ENCODE assay signal across 28 cellular contexts in the genomic region with DNA sequence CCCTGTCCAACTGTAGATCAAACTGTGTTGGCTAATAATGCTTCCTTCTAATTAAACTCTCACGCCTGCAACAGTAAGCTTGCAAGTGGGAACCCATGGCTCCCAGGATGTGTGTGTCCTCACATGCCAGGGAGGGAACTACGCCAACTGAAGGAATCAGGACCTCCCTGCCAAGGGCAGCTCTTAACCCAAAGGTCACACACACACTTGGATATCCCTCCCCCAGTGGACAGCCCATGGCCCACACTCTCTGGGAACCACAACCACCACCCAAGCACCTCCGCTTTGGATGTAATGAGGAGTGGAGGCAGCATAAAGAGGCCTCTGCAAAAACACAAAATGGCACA.
DNase-seq lines count a peak whose midpoint lies in the region; ATAC-seq, FAIRE-seq and TF ChIP-seq lines count a peak whose summit lies in the region.
"Had no signal": no experiment of that assay in that cellular context is flagged by ENCODE, and none has a peak within 500 bp of the region (broad histone marks: within the 10 kb centered on the region; RNA-seq: fewer than 3 reads in every experiment).

No MANE protein-coding gene starts in this region.

- no peaks in the 10 kb centered on the region for H3K36me3 Mint-ChIP-seq in T-helper 1 cell treated with Interleukin-12 subunit alpha and Interleukin-12 subunit beta and Interleukin-4 antibody, amounts not matched to agents 30 μg/mL and 1 μg/mL, for 36 hours (ENCODE audit: low read depth)
- no peaks in the 10 kb centered on the region for H3K36me3 Mint-ChIP-seq in CD4-positive, alpha-beta T cell (ENCODE audit: low read depth)
- H3K36me3 Mint-ChIP-seq in naive thymus-derived CD8-positive, alpha-beta T cell: no peaks in the 10 kb centered on the region
- H3K36me3 Mint-ChIP-seq: activated naive CD8-positive, alpha-beta T cell; neural progenitor cell had no signal

- H3K27me3 Mint-ChIP-seq in T-helper 1 cell treated with Interleukin-12 subunit alpha and Interleukin-12 subunit beta and Interleukin-4 antibody, amounts not matched to agents 30 μg/mL and 1 μg/mL, for 36 hours (ENCODE audit: low read depth): no peaks in the 10 kb centered on the region
- no peaks in the 10 kb centered on the region for H3K27me3 Mint-ChIP-seq in CD4-positive, alpha-beta T cell
- H3K27me3 Mint-ChIP-seq in naive thymus-derived CD8-positive, alpha-beta T cell: no peaks in the 10 kb centered on the region
- H3K27me3 Mint-ChIP-seq: activated naive CD8-positive, alpha-beta T cell had no signal

- H3K9me3 ChIP-seq in CD4-positive, alpha-beta T cell (ENCODE audit: control insufficient read depth, low read length): no peaks in the 10 kb centered on the region
- H3K9me3 ChIP-seq: testis had no signal

- H3K27ac Mint-ChIP-seq in T-helper 1 cell treated with Interleukin-12 subunit alpha and Interleukin-12 subunit beta and Interleukin-4 antibody, amounts not matched to agents 30 μg/mL and 1 μg/mL, for 36 hours: peak overlapping the region; percentile 23
- H3K27ac Mint-ChIP-seq in CD4-positive, alpha-beta T cell: peak overlapping the region; percentile 27
- peak overlapping the region in 6 of 10 donors; percentile 27 to 81 (median 59) for H3K27ac Mint-ChIP-seq in naive thymus-derived CD8-positive, alpha-beta T cell
- H3K27ac Mint-ChIP-seq: activated naive CD8-positive, alpha-beta T cell; endodermal cell had no signal

- CTCF ChIA-PET in CD4-positive, alpha-beta T cell (lab: Charles Lee): no interaction called here

- POLR2A ChIA-PET in CD4-positive, alpha-beta T cell (lab: Charles Lee): no interaction called here
- POLR2A ChIA-PET in naive thymus-derived CD8-positive, alpha-beta T cell (lab: Charles Lee): interaction anchor here (0.6 to 1.5 kb wide), 2 partner anchors 62 to 191 kb away, joined by 3 to 4 read pairs; no protein-coding TSS in a partner anchor

- H3K9me3 Mint-ChIP-seq in T-helper 1 cell treated with Interleukin-12 subunit alpha and Interleukin-12 subunit beta and Interleukin-4 antibody, amounts not matched to agents 30 μg/mL and 1 μg/mL, for 36 hours: no peaks in the 10 kb centered on the region
- no peaks in the 10 kb centered on the region for H3K9me3 Mint-ChIP-seq in CD4-positive, alpha-beta T cell
- H3K9me3 Mint-ChIP-seq in naive thymus-derived CD8-positive, alpha-beta T cell: no peaks in the 10 kb centered on the region
- H3K9me3 Mint-ChIP-seq: activated T-helper 2 cell treated with anti-CD3 and anti-CD28 coated beads, Interferon-gamma antibody, Interleukin-2, Interleukin-4, amounts not matched to agents 10 μg/mL and 5 μg/mL and 100 μg/mL, durations not matched to agents 14 hours and 24 hours and 36 hours; endodermal cell; neural progenitor cell; T-helper 2 cell treated with Interferon-gamma antibody and Interleukin-4, amounts not matched to agents 5 μg/mL and 100 μg/mL, for 36 hours had no signal

- ATAC-seq in CD4-positive, alpha-beta T cell (ENCODE audit: poor library complexity): no peak
- ATAC-seq in naive thymus-derived CD8-positive, alpha-beta T cell: no peak

- in situ Hi-C loops in ACHN (cut with HindIII; ENCODE audit: low pct_ligation_motif_present, low pct_unique_long_range_greater_than_20kb, low sequenced_read_pairs): no loop called here

- H3K4me3 Mint-ChIP-seq in T-helper 1 cell treated with Interleukin-12 subunit alpha and Interleukin-12 subunit beta and Interleukin-4 antibody, amounts not matched to agents 30 μg/mL and 1 μg/mL, for 36 hours: no peak overlapping the region
- no peak overlapping the region for H3K4me3 Mint-ChIP-seq in CD4-positive, alpha-beta T cell
- H3K4me3 Mint-ChIP-seq in naive thymus-derived CD8-positive, alpha-beta T cell: no peak overlapping the region
- H3K4me3 Mint-ChIP-seq: activated naive CD8-positive, alpha-beta T cell; endodermal cell; neural progenitor cell; T-helper 2 cell treated with Interferon-gamma antibody and Interleukin-4, amounts not matched to agents 5 μg/mL and 100 μg/mL, for 36 hours had no signal

- DNase-seq in T-helper 1 cell: no peak
- DNase-seq in CD4-positive, alpha-beta T cell: no peak
- no peak for DNase-seq in naive thymus-derived CD8-positive, alpha-beta T cell
- no peak for DNase-seq in RCC 7860 (ENCODE audit: low spot score)
- no peak for DNase-seq in frontal cortex (ENCODE audit: low spot score in 2 of 2)
- no peak for DNase-seq in ACHN
- DNase-seq: activated CD8-positive, alpha-beta memory T cell treated with anti-CD3 and anti-CD28 coated beads, Interleukin-2, amount 50 U/mL, for 48 hours; aorta; COR-L47; endodermal cell; GF-D8; islet precursor cell; Kasumi-1; MV-4-11; NCI-H146; NCI-H2107; NCI-H748 treated with DMSO at 0.1 percent for 48 hours; stimulated activated CD4-positive, alpha-beta T cell treated with anti-CD3 and anti-CD28 coated beads, Interleukin-15, amount 100 ng/mL, for 24 hours; testis; WERI-Rb-1 had no signal

- no peak overlapping the region for H3K27ac ChIP-seq in CD4-positive, alpha-beta T cell (ENCODE audit: low read depth, low read length)
- peak overlapping the region; percentile 29 for H3K27ac ChIP-seq in cingulate gyrus (ENCODE audit: low read depth, low read length)
- H3K27ac ChIP-seq: 22Rv1, neural progenitor cell, testis, WERI-Rb-1 had no signal

- FAIRE-seq in RCC 7860 (lab: Jason Lieb, UNC) (no peak), frontal cortex (lab: Jason Lieb, UNC) (no peak)
- FAIRE-seq: HepG2 had no signal

- no peaks in the 10 kb centered on the region for H3K27me3 ChIP-seq in CD4-positive, alpha-beta T cell (ENCODE audit: control insufficient read depth, insufficient read depth, low read length)
- H3K27me3 ChIP-seq: neural progenitor cell, testis had no signal

- peaks cover 56% of the 10 kb centered on the region for H3K4me1 Mint-ChIP-seq in T-helper 1 cell treated with Interleukin-12 subunit alpha and Interleukin-12 subunit beta and Interleukin-4 antibody, amounts not matched to agents 30 μg/mL and 1 μg/mL, for 36 hours (ENCODE audit: low read depth)
- H3K4me1 Mint-ChIP-seq in CD4-positive, alpha-beta T cell (ENCODE audit: low read depth): peaks cover 64% of the 10 kb centered on the region
- H3K4me1 Mint-ChIP-seq in naive thymus-derived CD8-positive, alpha-beta T cell: peaks cover 20 to 60% (median 48%) of the 10 kb centered on the region in 4 donors

- intact Hi-C loops in CD4-positive, alpha-beta T cell (cut with DNase I, micrococcal nuclease): loop anchor here in 1 of 2 experiments (10.0 kb wide), 2 partner anchors 321 to 419 kb away; a partner anchor contains a TSS

- no peak for TF ChIP-seq CTCF in CD4-positive, alpha-beta T cell (IDR thresholded peaks at IDR 0.05)
